In the genomic region with DNA sequence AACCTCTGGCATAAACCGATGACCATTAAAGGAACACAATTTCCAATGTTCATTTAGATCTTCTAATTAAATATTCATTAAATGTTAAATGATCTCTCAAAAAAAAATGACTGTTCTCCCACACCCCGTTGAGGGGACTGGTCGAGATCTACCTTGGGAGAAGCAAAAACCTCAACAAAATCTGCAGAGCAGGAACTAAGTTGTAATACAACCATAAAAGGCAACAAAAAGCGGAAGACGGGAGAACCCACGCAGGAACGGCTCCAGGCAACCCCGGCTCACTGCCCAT, we compare ENCODE assay signal across 8 cellular contexts. TPM values are rescaled to one million over a fixed set of nuclear protein-coding genes. Genes with fewer than 3 reads are reported as not detected.
A peak's percentile ranks its signal among the peaks of the same experiment; 100 is the strongest.
DNase-seq lines count a peak whose midpoint lies in the region; ATAC-seq and TF ChIP-seq lines count a peak whose summit lies in the region.

No MANE protein-coding gene starts in this region.

- H3K27me3 ChIP-seq in brain microvascular endothelial cell (replicated peaks), result no peaks in the 10 kb centered on the region
- no peaks in the 10 kb centered on the region for H3K27me3 ChIP-seq in suprapubic skin

- peak overlapping the region; percentile 75 for H3K27ac ChIP-seq in brain microvascular endothelial cell
- H3K27ac ChIP-seq in suprapubic skin, result peak overlapping the region; percentile 98

- H3K9me3 Mint-ChIP-seq in activated T-cell treated with anti-CD3 and anti-CD28 coated beads, Interleukin-2, amount 50 U/mL, for 4 hours, result peaks cover 6% of the 10 kb centered on the region

- peak; percentile 26 to 27 for ATAC-seq in activated T-cell treated with anti-CD3 and anti-CD28 coated beads, Interleukin-2, amount 50 U/mL, for 4 hours
- peak; percentile 40 for ATAC-seq in HG02852 (IDR thresholded peaks at IDR 0.05; ENCODE audit: unreplicated experiment)
- peak; percentile 53 for ATAC-seq in left colon

- no peaks in the 10 kb centered on the region for H3K36me3 ChIP-seq in brain microvascular endothelial cell (replicated peaks)
- no peaks in the 10 kb centered on the region for H3K36me3 ChIP-seq in suprapubic skin

- intact Hi-C loops in left colon (cut with DNase I, micrococcal nuclease), result loop anchor here in 1 of 2 donors (5.0 kb wide), 1 partner anchor 203 kb away; a partner anchor contains a TSS

- H3K4me1 Mint-ChIP-seq in activated T-cell treated with anti-CD3 and anti-CD28 coated beads, Interleukin-2, amount 50 U/mL, for 4 hours (ENCODE audit: low read depth), result peaks cover 29% of the 10 kb centered on the region

- TF ChIP-seq POLR2A in suprapubic skin (IDR thresholded peaks at IDR 0.05), result no peak

- H3K36me3 Mint-ChIP-seq in activated T-cell treated with anti-CD3 and anti-CD28 coated beads, Interleukin-2, amount 50 U/mL, for 4 hours (ENCODE audit: insufficient read depth), result no peaks in the 10 kb centered on the region

- WGBS in suprapubic skin, result 10% methylated on average over 8 of the region's 8 CpGs

- H3K27me3 Mint-ChIP-seq in activated T-cell treated with anti-CD3 and anti-CD28 coated beads, Interleukin-2, amount 50 U/mL, for 4 hours (ENCODE audit: low read depth), result no peaks in the 10 kb centered on the region

- no peak for DNase-seq in activated T-cell treated with anti-CD3 and anti-CD28 coated beads, Interleukin-2, amount 50 U/mL, for 4 hours
- DNase-seq in activated T-cell treated with anti-CD3 and anti-CD28 coated beads for 4 hours (no peak), NCI-H69 (lab: John Stamatoyannopoulos, UW) (peak; percentile 75), brain microvascular endothelial cell (no peak), left colon (no peak), suprapubic skin (ENCODE audit: low spot score in 2 of 2) (no peak), glomerular visceral epithelial cell (ENCODE audit: extremely low spot score) (no peak)

- peak overlapping the region; percentile 95 for H3K4me3 Mint-ChIP-seq in activated T-cell treated with anti-CD3 and anti-CD28 coated beads, Interleukin-2, amount 50 U/mL, for 4 hours

- in situ Hi-C loops in brain microvascular endothelial cell (cut with HindIII; ENCODE audit: low pct_ligation_motif_present, low sequenced_read_pairs), result no loop called here

- no peak for TF ChIP-seq CTCF in brain microvascular endothelial cell (IDR thresholded peaks at IDR 0.05; ENCODE audit: low read depth, low read length, missing control alignments)
- no peak for TF ChIP-seq CTCF in suprapubic skin (IDR thresholded peaks at IDR 0.05)

- H3K4me1 ChIP-seq in suprapubic skin, result peaks cover 10% of the 10 kb centered on the region

- H3K4me3 ChIP-seq in brain microvascular endothelial cell (ENCODE audit: low read depth, low read length), result peak overlapping the region; percentile 75
- H3K4me3 ChIP-seq in suprapubic skin, result peak overlapping the region; percentile 88

- no peaks in the 10 kb centered on the region for H3K9me3 ChIP-seq in suprapubic skin

- TF ChIP-seq EP300 in suprapubic skin (IDR thresholded peaks at IDR 0.05), result no peak

RNA-seq across cellular contexts. Expression of a gene that starts 0.8 kb away (rescaled TPM):
- 10 to 100 TPM; 15.2 to 38.7 (median 29.0) TPM for total RNA-seq in activated T-cell treated with anti-CD3 and anti-CD28 coated beads, Interleukin-2, amount 50 U/mL, for 4 hours
- total RNA-seq in left colon (1 to 10 TPM in 1 of 2 donors, not detected in 1; 4.8 TPM), suprapubic skin (10 to 100 TPM; 33.2 to 61.7 (median 49.7) TPM)

RNA-seq across cellular contexts. Expression of a gene that starts 5.3 kb away (rescaled TPM):
- total RNA-seq in activated T-cell treated with anti-CD3 and anti-CD28 coated beads, Interleukin-2, amount 50 U/mL, for 4 hours, result 1 to 10 TPM; 1.1 to 1.7 (median 1.3) TPM
- 1 to 10 TPM; 1.1 to 1.5 TPM for total RNA-seq in left colon
- total RNA-seq in suprapubic skin, result under 1 TPM in 3 of 4 donors, not detected in 1; 0.39 to 0.68 (median 0.60) TPM

RNA-seq across cellular contexts. Expression of a gene that starts 9.1 kb away (rescaled TPM):
- 10 to 100 TPM; 13.3 to 15.7 (median 14.8) TPM for total RNA-seq in activated T-cell treated with anti-CD3 and anti-CD28 coated beads, Interleukin-2, amount 50 U/mL, for 4 hours
- 10 to 100 TPM; 10.3 to 12.0 TPM for total RNA-seq in left colon
- total RNA-seq in suprapubic skin, result 10 to 100 TPM; 13.6 to 19.2 (median 18.0) TPM

RNA-seq across cellular contexts. Expression of a gene that starts 48.6 kb away (rescaled TPM):
- total RNA-seq in activated T-cell treated with anti-CD3 and anti-CD28 coated beads, Interleukin-2, amount 50 U/mL, for 4 hours, result not detected
- total RNA-seq in left colon, result under 1 TPM in 1 of 2 donors, not detected in 1; 0.22 TPM
- not detected for total RNA-seq in suprapubic skin

RNA-seq across cellular contexts. Expression of a gene that starts 48.6 kb away (rescaled TPM):
- 1 to 10 TPM in 2 of 3 donors, under 1 TPM in 1; 0.35 to 1.2 (median 1.0) TPM for total RNA-seq in activated T-cell treated with anti-CD3 and anti-CD28 coated beads, Interleukin-2, amount 50 U/mL, for 4 hours
- total RNA-seq in left colon, result under 1 TPM; 0.24 to 0.39 TPM
- under 1 TPM; 0.34 to 0.89 (median 0.71) TPM for total RNA-seq in suprapubic skin
